In the genomic region with DNA sequence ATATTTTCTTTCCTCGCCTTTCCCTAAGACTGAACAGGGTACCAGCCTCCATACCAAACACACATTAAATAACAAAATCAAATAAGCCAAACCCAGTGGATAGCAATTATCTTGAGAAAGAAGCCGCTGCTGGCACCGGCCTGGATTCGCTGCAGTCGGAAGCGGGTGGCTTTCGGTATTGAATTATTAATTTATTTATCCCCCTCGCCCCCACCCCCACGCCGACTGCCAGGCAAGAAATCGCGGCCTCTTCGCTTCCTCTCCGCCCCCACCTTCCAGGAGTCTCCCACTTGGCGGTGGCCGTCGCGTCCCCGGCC, we compare ENCODE assay signal across 7 cellular contexts.
DNase-seq lines count a peak whose midpoint lies in the region; ATAC-seq and TF ChIP-seq lines count a peak whose summit lies in the region.

No MANE protein-coding gene starts in this region.

- H3K36me3 ChIP-seq in iPS-15b (ENCODE audit: control insufficient read depth, insufficient read depth, low read length) (no peaks in the 10 kb centered on the region), subcutaneous abdominal adipose tissue (ENCODE audit: control insufficient read depth in 5 of 5, insufficient read depth in 5 of 5, low read length in 5 of 5) (no peaks in the 10 kb centered on the region)

- H3K4me3 ChIP-seq in iPS-15b (ENCODE audit: low read depth, low read length) (peak overlapping the region; percentile 55), subcutaneous abdominal adipose tissue (ENCODE audit: low read depth in 1 of 5, low read length in 5 of 5) (peak overlapping the region; percentile 61 to 81 (median 74))

- H3K4me1 ChIP-seq in iPS-15b (ENCODE audit: control insufficient read depth, insufficient read depth, low read length): peaks cover 6% of the 10 kb centered on the region
- H3K4me1 ChIP-seq in subcutaneous abdominal adipose tissue (ENCODE audit: control insufficient read depth in 5 of 5, insufficient read depth in 5 of 5, low read length in 5 of 5): peaks cover 0 to 22% (median 17%) of the 10 kb centered on the region in 5 donors

- no peaks in the 10 kb centered on the region for H3K9me3 ChIP-seq in iPS-15b (ENCODE audit: control insufficient read depth, insufficient read depth, low read length)
- no peaks in the 10 kb centered on the region for H3K9me3 ChIP-seq in subcutaneous abdominal adipose tissue (ENCODE audit: control insufficient read depth in 5 of 5, low read length in 5 of 5)

- no peak overlapping the region for H3K9ac ChIP-seq in iPS-15b (ENCODE audit: low read depth, low read length)
- peak overlapping the region in 2 of 5 donors; percentile 39 to 57 for H3K9ac ChIP-seq in subcutaneous abdominal adipose tissue (ENCODE audit: low read length in 5 of 5)

- ATAC-seq in SK-N-SH treated with all-trans-retinoic acid at 6 μM for 48 hours (peak; percentile 12; the same call in 1 of the 3 replicates), GM19463 (IDR thresholded peaks at IDR 0.05; ENCODE audit: unreplicated experiment) (no peak)

- DNase-seq in HCEC 1CT: peak; percentile 27
- no peak for DNase-seq in NCI-H446 treated with DMSO at 0.1 percent for 48 hours (lab: John Stamatoyannopoulos, UW)
- DNase-seq in NCI-H2029 treated with DMSO at 0.1 percent for 48 hours (lab: John Stamatoyannopoulos, UW): no peak

- H3K27me3 ChIP-seq in iPS-15b (ENCODE audit: control insufficient read depth, insufficient read depth, low read length): peaks cover 43% of the 10 kb centered on the region
- peaks cover 0 to 13% (median 9%) of the 10 kb centered on the region in 5 donors for H3K27me3 ChIP-seq in subcutaneous abdominal adipose tissue (ENCODE audit: control insufficient read depth in 5 of 5, insufficient read depth in 4 of 5, low read length in 5 of 5)

- no peak overlapping the region for H3K27ac ChIP-seq in subcutaneous abdominal adipose tissue (ENCODE audit: low read depth, low read length)

TF ChIP-seq in SK-N-SH treated with all-trans-retinoic acid at 6 μM for 48 hours, 23 proteins besides CTCF, POLR2A, EP300 and RAD21:
- no peak for TF ChIP-seq ZNF565 (CRISPR knock-in tag; conservative IDR thresholded peaks at IDR 0.05; ENCODE audit: low read depth)
- TF ChIP-seq, protein P1, sequence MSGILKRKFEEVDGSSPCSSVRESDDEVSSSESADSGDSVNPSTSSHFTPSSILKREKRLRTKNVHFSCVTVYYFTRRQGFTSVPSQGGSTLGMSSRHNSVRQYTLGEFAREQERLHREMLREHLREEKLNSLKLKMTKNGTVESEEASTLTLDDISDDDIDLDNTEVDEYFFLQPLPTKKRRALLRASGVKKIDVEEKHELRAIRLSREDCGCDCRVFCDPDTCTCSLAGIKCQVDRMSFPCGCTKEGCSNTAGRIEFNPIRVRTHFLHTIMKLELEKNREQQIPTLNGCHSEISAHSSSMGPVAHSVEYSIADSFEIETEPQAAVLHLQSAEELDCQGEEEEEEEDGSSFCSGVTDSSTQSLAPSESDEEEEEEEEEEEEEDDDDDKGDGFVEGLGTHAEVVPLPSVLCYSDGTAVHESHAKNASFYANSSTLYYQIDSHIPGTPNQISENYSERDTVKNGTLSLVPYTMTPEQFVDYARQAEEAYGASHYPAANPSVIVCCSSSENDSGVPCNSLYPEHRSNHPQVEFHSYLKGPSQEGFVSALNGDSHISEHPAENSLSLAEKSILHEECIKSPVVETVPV (CRISPR knock-in tag; IDR thresholded peaks at IDR 0.05): no peak
- TF ChIP-seq ARNTL (CRISPR knock-in tag; IDR thresholded peaks at IDR 0.05; ENCODE audit: borderline replicate concordance, low read depth): no peak
- no peak for TF ChIP-seq GLIS3 (CRISPR knock-in tag; IDR thresholded peaks at IDR 0.05)
- no peak for TF ChIP-seq SNAI2 (CRISPR knock-in tag; IDR thresholded peaks at IDR 0.05)
- no peak for TF ChIP-seq RARB (CRISPR knock-in tag; IDR thresholded peaks at IDR 0.05)
- no peak for TF ChIP-seq ZNF8 (CRISPR knock-in tag; IDR thresholded peaks at IDR 0.05)
- TF ChIP-seq, protein P2, sequence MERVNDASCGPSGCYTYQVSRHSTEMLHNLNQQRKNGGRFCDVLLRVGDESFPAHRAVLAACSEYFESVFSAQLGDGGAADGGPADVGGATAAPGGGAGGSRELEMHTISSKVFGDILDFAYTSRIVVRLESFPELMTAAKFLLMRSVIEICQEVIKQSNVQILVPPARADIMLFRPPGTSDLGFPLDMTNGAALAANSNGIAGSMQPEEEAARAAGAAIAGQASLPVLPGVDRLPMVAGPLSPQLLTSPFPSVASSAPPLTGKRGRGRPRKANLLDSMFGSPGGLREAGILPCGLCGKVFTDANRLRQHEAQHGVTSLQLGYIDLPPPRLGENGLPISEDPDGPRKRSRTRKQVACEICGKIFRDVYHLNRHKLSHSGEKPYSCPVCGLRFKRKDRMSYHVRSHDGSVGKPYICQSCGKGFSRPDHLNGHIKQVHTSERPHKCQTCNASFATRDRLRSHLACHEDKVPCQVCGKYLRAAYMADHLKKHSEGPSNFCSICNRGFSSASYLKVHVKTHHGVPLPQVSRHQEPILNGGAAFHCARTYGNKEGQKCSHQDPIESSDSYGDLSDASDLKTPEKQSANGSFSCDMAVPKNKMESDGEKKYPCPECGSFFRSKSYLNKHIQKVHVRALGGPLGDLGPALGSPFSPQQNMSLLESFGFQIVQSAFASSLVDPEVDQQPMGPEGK (CRISPR knock-in tag; IDR thresholded peaks at IDR 0.05; ENCODE audit: borderline replicate concordance): no peak
- TF ChIP-seq, protein P3, sequence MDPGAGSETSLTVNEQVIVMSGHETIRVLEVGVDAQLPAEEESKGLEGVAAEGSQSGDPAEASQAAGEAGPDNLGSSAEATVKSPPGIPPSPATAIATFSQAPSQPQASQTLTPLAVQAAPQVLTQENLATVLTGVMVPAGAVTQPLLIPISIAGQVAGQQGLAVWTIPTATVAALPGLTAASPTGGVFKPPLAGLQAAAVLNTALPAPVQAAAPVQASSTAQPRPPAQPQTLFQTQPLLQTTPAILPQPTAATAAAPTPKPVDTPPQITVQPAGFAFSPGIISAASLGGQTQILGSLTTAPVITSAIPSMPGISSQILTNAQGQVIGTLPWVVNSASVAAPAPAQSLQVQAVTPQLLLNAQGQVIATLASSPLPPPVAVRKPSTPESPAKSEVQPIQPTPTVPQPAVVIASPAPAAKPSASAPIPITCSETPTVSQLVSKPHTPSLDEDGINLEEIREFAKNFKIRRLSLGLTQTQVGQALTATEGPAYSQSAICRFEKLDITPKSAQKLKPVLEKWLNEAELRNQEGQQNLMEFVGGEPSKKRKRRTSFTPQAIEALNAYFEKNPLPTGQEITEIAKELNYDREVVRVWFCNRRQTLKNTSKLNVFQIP (CRISPR knock-in tag; IDR thresholded peaks at IDR 0.05; ENCODE audit: borderline replicate concordance, low read depth): no peak
- TF ChIP-seq, protein P4, sequence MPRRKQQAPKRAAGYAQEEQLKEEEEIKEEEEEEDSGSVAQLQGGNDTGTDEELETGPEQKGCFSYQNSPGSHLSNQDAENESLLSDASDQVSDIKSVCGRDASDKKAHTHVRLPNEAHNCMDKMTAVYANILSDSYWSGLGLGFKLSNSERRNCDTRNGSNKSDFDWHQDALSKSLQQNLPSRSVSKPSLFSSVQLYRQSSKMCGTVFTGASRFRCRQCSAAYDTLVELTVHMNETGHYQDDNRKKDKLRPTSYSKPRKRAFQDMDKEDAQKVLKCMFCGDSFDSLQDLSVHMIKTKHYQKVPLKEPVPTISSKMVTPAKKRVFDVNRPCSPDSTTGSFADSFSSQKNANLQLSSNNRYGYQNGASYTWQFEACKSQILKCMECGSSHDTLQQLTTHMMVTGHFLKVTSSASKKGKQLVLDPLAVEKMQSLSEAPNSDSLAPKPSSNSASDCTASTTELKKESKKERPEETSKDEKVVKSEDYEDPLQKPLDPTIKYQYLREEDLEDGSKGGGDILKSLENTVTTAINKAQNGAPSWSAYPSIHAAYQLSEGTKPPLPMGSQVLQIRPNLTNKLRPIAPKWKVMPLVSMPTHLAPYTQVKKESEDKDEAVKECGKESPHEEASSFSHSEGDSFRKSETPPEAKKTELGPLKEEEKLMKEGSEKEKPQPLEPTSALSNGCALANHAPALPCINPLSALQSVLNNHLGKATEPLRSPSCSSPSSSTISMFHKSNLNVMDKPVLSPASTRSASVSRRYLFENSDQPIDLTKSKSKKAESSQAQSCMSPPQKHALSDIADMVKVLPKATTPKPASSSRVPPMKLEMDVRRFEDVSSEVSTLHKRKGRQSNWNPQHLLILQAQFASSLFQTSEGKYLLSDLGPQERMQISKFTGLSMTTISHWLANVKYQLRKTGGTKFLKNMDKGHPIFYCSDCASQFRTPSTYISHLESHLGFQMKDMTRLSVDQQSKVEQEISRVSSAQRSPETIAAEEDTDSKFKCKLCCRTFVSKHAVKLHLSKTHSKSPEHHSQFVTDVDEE (CRISPR knock-in tag; IDR thresholded peaks at IDR 0.05): no peak
- TF ChIP-seq TCF4 (CRISPR knock-in tag; IDR thresholded peaks at IDR 0.05; ENCODE audit: borderline replicate concordance): no peak
- TF ChIP-seq PPARA (CRISPR knock-in tag; IDR thresholded peaks at IDR 0.05; ENCODE audit: borderline replicate concordance): no peak
